In the genomic region with DNA sequence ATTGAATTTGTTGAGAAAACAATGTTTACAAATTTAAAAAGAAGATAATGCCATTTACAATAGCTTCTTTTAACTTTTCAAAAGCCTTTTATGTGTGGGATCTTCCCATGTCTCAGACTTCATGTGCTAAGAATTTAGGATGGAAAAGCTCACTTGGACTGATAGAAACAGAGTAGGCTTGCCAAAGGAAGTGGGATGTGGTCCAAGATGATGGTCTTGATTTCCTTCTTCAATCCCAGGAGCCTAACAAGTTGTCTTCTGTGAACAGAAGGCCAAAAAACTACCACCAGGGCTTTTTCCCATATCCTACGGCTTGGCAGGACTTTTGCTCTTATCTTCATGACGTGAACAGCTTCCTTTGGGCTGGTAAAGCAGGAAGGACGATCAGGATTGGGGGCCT, we compare ENCODE assay signal across 24 cellular contexts.
"Had no signal": no experiment of that assay in that cellular context is flagged by ENCODE, and none has a peak within 500 bp of the region (broad histone marks: within the 10 kb centered on the region; RNA-seq: fewer than 3 reads in every experiment).

No MANE protein-coding gene starts in this region.

- ATAC-seq: activated naive CD4-positive, alpha-beta T cell treated with anti-CD3 and anti-CD28 coated beads, Interleukin-2, amount 50 U/mL, for 72 hours; esophagus mucosa; mucosa of descending colon had no signal

- H3K36me3 ChIP-seq: ascending aorta, brain microvascular endothelial cell, sigmoid colon, thoracic aorta had no signal

- H3K9ac ChIP-seq: parathyroid adenoma had no signal

- H2AFZ ChIP-seq: parathyroid adenoma had no signal

- H3K27me3 ChIP-seq: ascending aorta had no signal

- H3K36me3 Mint-ChIP-seq: type B pancreatic cell had no signal

- H3K9me3 Mint-ChIP-seq: activated naive CD4-positive, alpha-beta T cell treated with anti-CD3 and anti-CD28 coated beads, Interleukin-2, amount 50 U/mL, for 72 hours; type B pancreatic cell had no signal

- H3K4me3 Mint-ChIP-seq: type B pancreatic cell had no signal

- H3K4me3 ChIP-seq: ascending aorta, mucosa of descending colon, sigmoid colon, smooth muscle cell, thoracic aorta had no signal

- H3K79me2 ChIP-seq: parathyroid adenoma had no signal

- H3K27ac ChIP-seq: ascending aorta, brain microvascular endothelial cell, parathyroid adenoma, sigmoid colon, thoracic aorta had no signal

- H3K27ac Mint-ChIP-seq: type B pancreatic cell had no signal

- H3K9me3 ChIP-seq: ascending aorta, mucosa of descending colon, sigmoid colon, thoracic aorta had no signal

- DNase-seq: activated CD4-positive, CD25-positive, alpha-beta regulatory T cell treated with anti-CD3 and anti-CD28 coated beads, Interleukin-2, amount 50 U/mL, for 72 hours; activated gamma-delta T cell treated with Interleukin-2 at 50 U/mL for 16 hours; activated T-cell treated with anti-CD3 and anti-CD28 coated beads, Interleukin-2, amount 50 U/mL, for 1 hour; brain microvascular endothelial cell; central memory CD4-positive, alpha-beta T cell; dermis blood vessel endothelial cell; effector CD8-positive, alpha-beta T cell; head of caudate nucleus; hypothalamus; mesenchymal stem cell; mucosa of descending colon; nucleus accumbens; sigmoid colon; stimulated activated CD4-positive, alpha-beta T cell treated with anti-CD3 and anti-CD28 coated beads, Interleukin-15, amount 100 ng/mL, for 24 hours; stimulated activated CD4-positive, alpha-beta T cell treated with anti-CD3 and anti-CD28 coated beads, Interleukin-2, amount 100 ng/mL, for 48 hours; stimulated activated CD8-positive, alpha-beta memory T cell treated with anti-CD3 and anti-CD28 coated beads, Interleukin-4, amount 100 ng/mL, for 48 hours; stimulated activated naive CD4-positive, alpha-beta T cell treated with Interleukin-2 at 50 U/mL for 16 hours had no signal

- H3K4me1 ChIP-seq: ascending aorta, parathyroid adenoma, sigmoid colon had no signal

- H3K4me2 ChIP-seq: smooth muscle cell had no signal
